In the genomic region with DNA sequence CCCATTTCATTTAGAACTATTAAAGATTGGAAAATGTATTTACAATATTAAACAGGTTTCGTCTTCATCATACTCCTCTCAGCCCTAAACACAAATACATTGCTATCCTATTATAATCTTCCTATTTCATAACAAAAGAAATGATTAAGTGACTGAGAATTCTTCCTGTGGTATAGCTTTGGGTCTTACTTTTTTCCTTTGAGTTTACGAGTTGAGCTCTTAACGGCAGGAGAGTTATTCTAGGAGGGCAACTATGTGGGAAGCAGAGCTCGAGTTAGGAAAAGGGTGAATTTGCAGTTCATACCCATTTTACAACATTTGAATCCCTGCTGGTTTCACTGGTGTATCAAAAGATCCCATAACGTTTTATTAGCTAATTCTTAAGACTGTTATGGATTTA, we compare ENCODE assay signal across 21 cellular contexts.
"Had no signal": no experiment of that assay in that cellular context is flagged by ENCODE, and none has a peak within 500 bp of the region (broad histone marks: within the 10 kb centered on the region; RNA-seq: fewer than 3 reads in every experiment).

No MANE protein-coding gene starts in this region.

- H3K4me1 Mint-ChIP-seq: naive thymus-derived CD8-positive, alpha-beta T cell had no signal

- H3K4me2 ChIP-seq: hepatocyte, neural progenitor cell had no signal

- H3K36me3 Mint-ChIP-seq: naive thymus-derived CD8-positive, alpha-beta T cell had no signal

- H3K4me3 Mint-ChIP-seq: dendritic cell treated with granulocyte-macrophage colony-stimulating factor and Interleukin-4, amounts not matched to agents 40 ng/mL and 50 ng/mL, for 4 days; endodermal cell; naive thymus-derived CD8-positive, alpha-beta T cell; neural progenitor cell had no signal

- DNase-seq: endodermal cell; erythroblast; foreskin melanocyte; head of caudate nucleus; kidney glomerular epithelial cell; mucosa of descending colon; naive thymus-derived CD8-positive, alpha-beta T cell; nucleus accumbens; ovary; sigmoid colon; small intestine; stimulated activated CD4-positive, alpha-beta T cell treated with anti-CD3 and anti-CD28 coated beads, Interleukin-12 subunit alpha, Interleukin-12 subunit beta, amount 100 ng/mL, for 4 hours; stimulated activated naive CD4-positive, alpha-beta T cell; stomach; substantia nigra; transverse colon had no signal

- H3K27ac ChIP-seq: hepatocyte, neural progenitor cell, ovary, right atrium auricular region, sigmoid colon, stomach, thoracic aorta, transverse colon had no signal

- ATAC-seq: mucosa of descending colon; naive thymus-derived CD8-positive, alpha-beta T cell had no signal

- H3K27me3 ChIP-seq: hepatocyte, neural progenitor cell, ovary, right atrium auricular region, sigmoid colon, stomach, transverse colon had no signal

- H3K36me3 ChIP-seq: neural progenitor cell, ovary, right atrium auricular region, sigmoid colon, stomach, thoracic aorta, transverse colon had no signal

- H3K9me3 ChIP-seq: mucosa of descending colon, ovary, right atrium auricular region, sigmoid colon, stomach, thoracic aorta, transverse colon had no signal

- H3K9ac ChIP-seq: neural progenitor cell had no signal

- H3K27ac Mint-ChIP-seq: dendritic cell treated with granulocyte-macrophage colony-stimulating factor and Interleukin-4, amounts not matched to agents 40 ng/mL and 50 ng/mL, for 4 days; endodermal cell; naive thymus-derived CD8-positive, alpha-beta T cell; neural progenitor cell had no signal

- H3K4me1 ChIP-seq: sigmoid colon, transverse colon had no signal

- H3K4me3 ChIP-seq: hepatocyte, mucosa of descending colon, neural progenitor cell, ovary, right atrium auricular region, sigmoid colon, stomach, thoracic aorta, transverse colon had no signal

- H3K27me3 Mint-ChIP-seq: dendritic cell treated with granulocyte-macrophage colony-stimulating factor and Interleukin-4, amounts not matched to agents 40 ng/mL and 50 ng/mL, for 4 days; naive thymus-derived CD8-positive, alpha-beta T cell had no signal

- H3K79me2 ChIP-seq: hepatocyte had no signal

- H2AFZ ChIP-seq: hepatocyte, neural progenitor cell had no signal

- H3K9me3 Mint-ChIP-seq: dendritic cell treated with granulocyte-macrophage colony-stimulating factor and Interleukin-4, amounts not matched to agents 40 ng/mL and 50 ng/mL, for 4 days; endodermal cell had no signal
